ENCODE assay signal across 1 cellular context in the genomic region with DNA sequence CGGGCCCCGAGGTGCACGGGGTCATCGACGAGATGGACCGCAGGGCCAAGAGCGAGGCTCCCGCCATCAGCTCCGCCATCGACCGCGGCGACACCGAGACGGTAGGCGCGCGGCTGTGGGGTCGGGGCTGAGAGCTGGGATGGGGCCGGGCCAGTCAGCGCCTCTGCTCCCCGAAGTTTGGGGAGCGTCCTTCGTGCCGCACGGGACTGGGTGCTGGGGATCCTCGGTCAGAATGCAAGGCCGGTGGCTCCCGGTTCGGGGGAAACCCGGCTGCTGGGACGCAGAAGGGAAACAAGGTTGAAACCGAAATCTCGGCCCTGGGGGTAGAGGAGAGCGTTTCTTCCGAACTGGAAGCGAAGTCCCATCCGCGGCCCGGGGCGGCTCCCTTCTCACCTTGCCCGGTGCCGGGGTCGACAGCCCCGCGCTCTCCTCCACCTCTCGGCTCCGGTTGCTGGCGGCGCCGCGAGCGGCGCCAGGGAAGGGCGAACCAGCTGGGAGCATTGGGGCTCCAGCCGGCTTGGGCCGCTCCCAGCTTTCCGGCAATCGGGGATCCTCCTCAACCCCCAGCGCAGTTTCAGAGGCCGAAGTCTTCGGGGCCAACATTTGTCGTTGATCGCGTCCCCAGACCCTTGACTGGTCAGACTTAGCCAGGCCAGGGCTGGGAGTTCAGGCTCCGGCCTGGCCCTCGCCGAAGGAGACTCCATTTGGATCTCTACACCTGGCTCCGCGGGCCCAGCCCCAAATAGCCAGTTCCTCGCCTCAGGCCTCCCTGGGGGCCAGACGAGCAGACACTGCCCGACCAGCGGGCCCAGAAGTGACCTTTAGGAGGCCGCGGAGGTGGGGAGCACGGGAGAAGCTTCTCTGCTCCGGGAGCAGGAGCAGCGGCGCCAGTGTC.
A peak's percentile ranks its signal among the peaks of the same experiment; 100 is the strongest.
TF ChIP-seq lines count a peak whose summit lies in the region.

No MANE protein-coding gene starts in this region.

TF ChIP-seq in H1, 55 proteins besides CTCF, POLR2A, EP300 and RAD21 (continued from another document):
- TF ChIP-seq CTBP2 (IDR thresholded peaks at IDR 0.05; ENCODE audit: borderline replicate concordance, insufficient read depth, insufficient read length, low read length) (peak; percentile 77), MAFK (IDR thresholded peaks at IDR 0.05; ENCODE audit: low read depth, low read length) (no peak), RNF2 (IDR thresholded peaks at IDR 0.05; ENCODE audit: borderline replicate concordance, low read depth, low read length, missing control alignments, poor library complexity, severe bottlenecking) (peak; percentile 95), SUZ12 (IDR thresholded peaks at IDR 0.05; ENCODE audit: low read length) (peak; percentile 95)
